ENCODE assay signal across 1 cellular context in the genomic region with DNA sequence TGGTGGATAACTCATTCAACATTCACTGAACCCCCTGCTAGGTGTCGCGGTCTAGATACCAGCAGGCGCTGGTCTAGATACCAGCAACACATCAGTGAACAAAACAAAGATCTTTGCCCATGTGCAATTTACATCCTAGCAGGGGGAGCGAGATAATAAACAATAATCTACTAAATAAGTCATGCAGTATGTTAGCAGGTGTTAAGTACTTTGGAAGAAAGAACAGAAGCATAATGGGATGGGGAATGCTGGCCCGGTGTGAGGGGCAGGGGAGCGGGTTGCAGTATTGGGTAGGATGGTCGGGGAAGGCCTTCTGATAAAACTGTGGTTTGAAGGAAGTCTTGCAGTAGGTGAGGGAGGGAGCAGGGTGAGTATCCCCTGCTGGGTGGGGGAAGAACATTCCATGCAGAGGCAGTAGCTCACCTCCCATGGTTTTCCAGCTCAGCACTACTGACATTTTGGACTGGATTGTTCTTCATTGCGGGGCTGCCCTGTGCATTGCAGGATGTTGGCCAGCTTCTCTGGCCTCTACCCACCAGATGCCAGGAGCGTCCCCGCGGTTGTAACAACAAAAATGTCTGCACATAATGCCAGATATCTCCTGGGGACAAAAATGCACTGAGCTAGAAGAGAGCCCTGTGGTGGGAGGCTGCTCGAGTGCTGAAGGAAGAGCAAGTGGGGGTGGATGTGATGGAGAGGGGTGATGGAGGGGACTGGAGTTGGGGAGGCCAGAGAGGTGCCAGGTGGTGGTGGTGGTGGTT.
TF ChIP-seq lines count a peak whose summit lies in the region.

No MANE protein-coding gene starts in this region.

TF ChIP-seq in H1, 55 proteins besides CTCF, POLR2A, EP300 and RAD21:
- no peak for TF ChIP-seq E2F6 (IDR thresholded peaks at IDR 0.05)
- no peak for TF ChIP-seq RNF2 (IDR thresholded peaks at IDR 0.05; ENCODE audit: borderline replicate concordance, low read depth, low read length, missing control alignments, poor library complexity, severe bottlenecking)
- TF ChIP-seq SIN3A (conservative IDR thresholded peaks at IDR 0.05 in 1 of 2, IDR thresholded peaks at IDR 0.05 in 1 of 2; ENCODE audit: low read depth in 1 of 2, low read length in 2 of 2) = no peak
- TF ChIP-seq EZH2 (IDR thresholded peaks at IDR 0.05; ENCODE audit: low read depth, low read length, severe bottlenecking) = no peak
- TF ChIP-seq RXRA (IDR thresholded peaks at IDR 0.05; ENCODE audit: insufficient read depth, low read depth, low read length) = no peak
- no peak for TF ChIP-seq MAFK (IDR thresholded peaks at IDR 0.05; ENCODE audit: low read depth, low read length)
- TF ChIP-seq JUND (IDR thresholded peaks at IDR 0.05; ENCODE audit: low read length) = no peak
- TF ChIP-seq CTBP2 (IDR thresholded peaks at IDR 0.05; ENCODE audit: borderline replicate concordance, insufficient read depth, insufficient read length, low read length) = no peak
- no peak for TF ChIP-seq HDAC2 (IDR thresholded peaks at IDR 0.05; ENCODE audit: borderline replicate concordance in 1 of 2, low read depth in 2 of 2, low read length in 2 of 2)
- TF ChIP-seq SP4 (IDR thresholded peaks at IDR 0.05; ENCODE audit: low read length) = no peak
- TF ChIP-seq PHF8 (conservative IDR thresholded peaks at IDR 0.05; ENCODE audit: low read depth, low read length) = no peak
- no peak for TF ChIP-seq ATF3 (IDR thresholded peaks at IDR 0.05; ENCODE audit: insufficient read depth, low read depth, low read length)
- no peak for TF ChIP-seq SP2 (IDR thresholded peaks at IDR 0.05; ENCODE audit: low read length)
- TF ChIP-seq YY1 (IDR thresholded peaks at IDR 0.05; ENCODE audit: low read depth, low read length) = no peak
- TF ChIP-seq FOSL1 (IDR thresholded peaks at IDR 0.05; ENCODE audit: insufficient read depth, low read depth, low read length) = no peak
- no peak for TF ChIP-seq KDM1A (IDR thresholded peaks at IDR 0.05; ENCODE audit: borderline replicate concordance, low read length)
- no peak for TF ChIP-seq GABPA (IDR thresholded peaks at IDR 0.05; ENCODE audit: borderline replicate concordance, insufficient read depth, low read length)
- no peak for TF ChIP-seq KDM5A (IDR thresholded peaks at IDR 0.05; ENCODE audit: low read length)
- no peak for TF ChIP-seq BACH1 (IDR thresholded peaks at IDR 0.05; ENCODE audit: low read length)
- TF ChIP-seq NRF1 (IDR thresholded peaks at IDR 0.05; ENCODE audit: low read depth, low read length) = no peak
